In the genomic region with DNA sequence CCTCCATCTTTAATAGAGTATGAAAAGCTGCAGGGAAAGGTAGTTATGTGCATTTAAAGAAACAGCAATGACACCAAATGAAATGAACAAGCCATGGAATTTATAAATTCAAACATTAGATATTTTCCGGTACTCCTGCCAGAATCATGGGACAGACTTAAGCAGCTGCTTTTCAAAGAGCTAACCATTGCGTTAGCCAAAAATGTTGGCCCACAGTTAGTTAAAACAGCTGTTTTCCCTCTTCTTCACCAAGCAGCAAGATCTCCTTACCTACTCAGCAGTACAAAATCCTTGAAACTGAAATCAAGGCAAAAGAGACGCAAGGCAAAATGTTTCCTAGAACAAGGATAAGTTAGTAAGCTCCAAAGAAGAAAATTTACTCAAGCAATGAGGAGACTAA, we compare ENCODE assay signal across 19 cellular contexts.
"Had no signal": no experiment of that assay in that cellular context is flagged by ENCODE, and none has a peak within 500 bp of the region (broad histone marks: within the 10 kb centered on the region; RNA-seq: fewer than 3 reads in every experiment).

No MANE protein-coding gene starts in this region.

- ATAC-seq: activated naive CD8-positive, alpha-beta T cell treated with anti-CD3 and anti-CD28 coated beads, Interleukin-2, amount 50 U/mL, for 24 hours; left colon; psoas muscle; sciatic nerve; stimulated activated naive CD8-positive, alpha-beta T cell treated with anti-CD3 and anti-CD28 coated beads, Interleukin-15, amount 100 ng/mL, for 72 hours; T-cell had no signal

- H3K4me1 Mint-ChIP-seq: activated CD4-positive, alpha-beta T cell treated with anti-CD3 and anti-CD28 coated beads, Interleukin-2, amount 10 ng/mL, durations not matched to agents 7 days and 5 days; activated naive CD8-positive, alpha-beta T cell treated with anti-CD3 and anti-CD28 coated beads, Interleukin-2, amount 50 U/mL, for 24 hours; stimulated activated naive CD8-positive, alpha-beta T cell treated with anti-CD3 and anti-CD28 coated beads, Interleukin-15, amount 100 ng/mL, for 72 hours; T-cell had no signal

- H3K27ac ChIP-seq: ascending aorta, breast epithelium, epithelial cell of prostate, psoas muscle had no signal

- H3K27ac Mint-ChIP-seq: activated CD4-positive, alpha-beta T cell treated with anti-CD3 and anti-CD28 coated beads, Interleukin-2, amount 10 ng/mL, durations not matched to agents 7 days and 5 days; activated naive CD4-positive, alpha-beta T cell treated with anti-CD3 and anti-CD28 coated beads for 36 hours; activated naive CD8-positive, alpha-beta T cell treated with anti-CD3 and anti-CD28 coated beads, Interleukin-2, amount 50 U/mL, for 24 hours; stimulated activated naive CD8-positive, alpha-beta T cell treated with anti-CD3 and anti-CD28 coated beads, Interleukin-15, amount 100 ng/mL, for 72 hours; T-cell; type B pancreatic cell had no signal

- H3K9me3 ChIP-seq: ascending aorta, breast epithelium, psoas muscle, SK-N-SH had no signal

- H3K9me3 Mint-ChIP-seq: activated CD4-positive, alpha-beta T cell treated with anti-CD3 and anti-CD28 coated beads, Interleukin-2, amount 10 ng/mL, durations not matched to agents 7 days and 5 days; activated naive CD4-positive, alpha-beta T cell treated with anti-CD3 and anti-CD28 coated beads for 36 hours; activated naive CD8-positive, alpha-beta T cell treated with anti-CD3 and anti-CD28 coated beads, Interleukin-2, amount 50 U/mL, for 24 hours; T-cell; type B pancreatic cell had no signal

- H3K4me3 Mint-ChIP-seq: activated CD4-positive, alpha-beta T cell treated with anti-CD3 and anti-CD28 coated beads, Interleukin-2, amount 10 ng/mL, durations not matched to agents 7 days and 5 days; activated naive CD4-positive, alpha-beta T cell treated with anti-CD3 and anti-CD28 coated beads for 36 hours; activated naive CD8-positive, alpha-beta T cell treated with anti-CD3 and anti-CD28 coated beads, Interleukin-2, amount 50 U/mL, for 24 hours; nephron; stimulated activated naive CD8-positive, alpha-beta T cell treated with anti-CD3 and anti-CD28 coated beads, Interleukin-15, amount 100 ng/mL, for 72 hours; T-cell; type B pancreatic cell had no signal

- H3K4me3 ChIP-seq: ascending aorta, breast epithelium, psoas muscle had no signal

- H3K36me3 ChIP-seq: ascending aorta, breast epithelium had no signal

- H3K4me1 ChIP-seq: ascending aorta, breast epithelium, psoas muscle had no signal

- DNase-seq: activated CD4-positive, alpha-beta T cell treated with anti-CD3 and anti-CD28 coated beads, Interleukin-2, amount 10 ng/mL, durations not matched to agents 7 days and 5 days; activated CD8-positive, alpha-beta memory T cell treated with anti-CD3 and anti-CD28 coated beads, Interleukin-2, amount 50 U/mL, for 48 hours; activated naive CD4-positive, alpha-beta T cell treated with anti-CD3 and anti-CD28 coated beads for 36 hours; activated naive CD8-positive, alpha-beta T cell treated with anti-CD3 and anti-CD28 coated beads, Interleukin-2, amount 50 U/mL, for 24 hours; dermis blood vessel endothelial cell; foreskin melanocyte; left colon; psoas muscle; SK-N-SH; stimulated activated CD4-positive, alpha-beta T cell treated with anti-CD3 and anti-CD28 coated beads, Interleukin-1b, Interleukin-23, amount 100 ng/mL, for 48 hours; stimulated activated naive CD8-positive, alpha-beta T cell treated with anti-CD3 and anti-CD28 coated beads, Interleukin-15, amount 100 ng/mL, for 72 hours; T-cell; T-helper 9 cell had no signal

- H3K27me3 Mint-ChIP-seq: activated CD4-positive, alpha-beta T cell treated with anti-CD3 and anti-CD28 coated beads, Interleukin-2, amount 10 ng/mL, durations not matched to agents 7 days and 5 days; activated naive CD8-positive, alpha-beta T cell treated with anti-CD3 and anti-CD28 coated beads, Interleukin-2, amount 50 U/mL, for 24 hours; stimulated activated naive CD8-positive, alpha-beta T cell treated with anti-CD3 and anti-CD28 coated beads, Interleukin-15, amount 100 ng/mL, for 72 hours; T-cell; type B pancreatic cell had no signal

- H3K27me3 ChIP-seq: ascending aorta, breast epithelium had no signal
